ENCODE assay signal across 20 cellular contexts in the genomic region with DNA sequence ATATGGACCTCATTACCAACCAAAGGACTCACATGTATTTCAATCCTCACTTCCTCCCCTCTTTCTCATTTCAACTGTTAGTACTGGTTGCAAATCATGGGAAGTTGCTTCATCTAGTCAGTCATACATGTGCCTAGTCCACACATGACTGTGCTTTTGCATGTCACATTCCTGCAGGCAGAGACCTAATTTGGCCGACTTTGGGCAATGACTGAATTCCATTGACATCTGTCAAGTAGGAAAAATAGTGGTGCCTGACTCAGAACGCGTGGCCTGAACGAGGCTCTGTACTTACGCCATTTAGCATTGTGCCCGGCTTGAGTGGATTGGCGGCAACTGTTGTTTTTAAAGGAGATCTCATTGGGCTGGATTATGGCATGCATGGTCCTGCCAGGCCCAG. TPM values are rescaled to one million over a fixed set of nuclear protein-coding genes. Genes with fewer than 3 reads are reported as not detected.
DNase-seq lines count a peak whose midpoint lies in the region; ATAC-seq and TF ChIP-seq lines count a peak whose summit lies in the region.
"Had no signal": no experiment of that assay in that cellular context is flagged by ENCODE, and none has a peak within 500 bp of the region (broad histone marks: within the 10 kb centered on the region; RNA-seq: fewer than 3 reads in every experiment).

No MANE protein-coding gene starts in this region.

- peaks cover 15% of the 10 kb centered on the region for H3K27me3 Mint-ChIP-seq in activated CD8-positive, alpha-beta T cell treated with anti-CD3 and anti-CD28 coated beads, Interleukin-2, amount 10 ng/mL, durations not matched to agents 7 days and 5 days (ENCODE audit: low read depth)

- no peak overlapping the region for H3K4me3 Mint-ChIP-seq in activated CD8-positive, alpha-beta T cell treated with anti-CD3 and anti-CD28 coated beads, Interleukin-2, amount 10 ng/mL, durations not matched to agents 7 days and 5 days

- H3K27me3 ChIP-seq in brain microvascular endothelial cell (replicated peaks) = no peaks in the 10 kb centered on the region
- H3K27me3 ChIP-seq in sigmoid colon = peaks cover 0 to 14% (median 0%) of the 10 kb centered on the region in 3 donors
- H3K27me3 ChIP-seq in HAP-1 (ENCODE audit: low read depth) = no peaks in the 10 kb centered on the region

- H3K9me3 ChIP-seq in sigmoid colon (no peaks in the 10 kb centered on the region), HAP-1 (no peaks in the 10 kb centered on the region)
- H3K9me3 ChIP-seq: BLaER1 treated with 17β-estradiol and CSF1 and Interleukin-3, amounts not matched to agents 10 nM and 100 nM had no signal

- intact Hi-C loops in sigmoid colon (cut with DNase I) = no loop called here

- H3K4me1 ChIP-seq in sigmoid colon (peaks cover 0 to 13% (median 5%) of the 10 kb centered on the region in 4 donors), HAP-1 (peaks cover 14% of the 10 kb centered on the region)

- H3K36me3 ChIP-seq in brain microvascular endothelial cell (replicated peaks) (no peaks in the 10 kb centered on the region), sigmoid colon (no peaks in the 10 kb centered on the region), HAP-1 (replicated peaks) (peaks cover 7% of the 10 kb centered on the region; the same call in 1 of the 2 replicates)
- H3K36me3 ChIP-seq: BLaER1 treated with 17β-estradiol and CSF1 and Interleukin-3, amounts not matched to agents 10 nM and 100 nM had no signal

- ATAC-seq in activated CD8-positive, alpha-beta T cell treated with anti-CD3 and anti-CD28 coated beads, Interleukin-2, amount 10 ng/mL, durations not matched to agents 7 days and 5 days = no peak
- ATAC-seq: HCT116, K562, Panc1 had no signal

- no peak for TF ChIP-seq EP300 in sigmoid colon (IDR thresholded peaks at IDR 0.05)

- no peaks in the 10 kb centered on the region for H3K9me3 Mint-ChIP-seq in activated CD8-positive, alpha-beta T cell treated with anti-CD3 and anti-CD28 coated beads, Interleukin-2, amount 10 ng/mL, durations not matched to agents 7 days and 5 days (ENCODE audit: insufficient read depth)
- H3K9me3 Mint-ChIP-seq: CD8-positive, alpha-beta memory T cell had no signal

- CTCF ChIA-PET in activated CD8-positive, alpha-beta T cell treated with anti-CD3 and anti-CD28 coated beads, Interleukin-2, amount 10 ng/mL, durations not matched to agents 7 days and 5 days (lab: Charles Lee) = no interaction called here

- H3K36me3 Mint-ChIP-seq in activated CD8-positive, alpha-beta T cell treated with anti-CD3 and anti-CD28 coated beads, Interleukin-2, amount 10 ng/mL, durations not matched to agents 7 days and 5 days (ENCODE audit: low read depth) = no peaks in the 10 kb centered on the region
- H3K36me3 Mint-ChIP-seq: CD8-positive, alpha-beta memory T cell had no signal

- in situ Hi-C loops in brain microvascular endothelial cell (cut with HindIII; ENCODE audit: low pct_ligation_motif_present, low sequenced_read_pairs) (no loop called here), HAP-1 (cut with MboI; ENCODE audit: low sequenced_read_pairs) (no loop called here)

- TF ChIP-seq POLR2A in sigmoid colon (IDR thresholded peaks at IDR 0.05) = no peak

- no peak overlapping the region for H3K4me3 ChIP-seq in brain microvascular endothelial cell (ENCODE audit: low read depth, low read length)
- no peak overlapping the region for H3K4me3 ChIP-seq in sigmoid colon
- no peak overlapping the region for H3K4me3 ChIP-seq in HAP-1
- H3K4me3 ChIP-seq: BLaER1 treated with 17β-estradiol and CSF1 and Interleukin-3, amounts not matched to agents 10 nM and 100 nM; K562 had no signal

- WGBS in sigmoid colon, 2 donors = 92 to 94% methylated on average over 7 of the region's 7 CpGs

- H3K4me1 Mint-ChIP-seq in activated CD8-positive, alpha-beta T cell treated with anti-CD3 and anti-CD28 coated beads, Interleukin-2, amount 10 ng/mL, durations not matched to agents 7 days and 5 days (ENCODE audit: low read depth) = no peaks in the 10 kb centered on the region

- H3K27ac ChIP-seq in brain microvascular endothelial cell (no peak overlapping the region), sigmoid colon (no peak overlapping the region)
- H3K27ac ChIP-seq: BLaER1 treated with 17β-estradiol and CSF1 and Interleukin-3, amounts not matched to agents 10 nM and 100 nM had no signal

- TF ChIP-seq CTCF in brain microvascular endothelial cell (IDR thresholded peaks at IDR 0.05; ENCODE audit: low read depth, low read length, missing control alignments) (no peak), sigmoid colon (IDR thresholded peaks at IDR 0.05) (no peak)

- POLR2A ChIA-PET in activated CD8-positive, alpha-beta T cell treated with anti-CD3 and anti-CD28 coated beads, Interleukin-2, amount 10 ng/mL, durations not matched to agents 7 days and 5 days (lab: Charles Lee) = no interaction called here

- no peak overlapping the region for H3K27ac Mint-ChIP-seq in activated CD8-positive, alpha-beta T cell treated with anti-CD3 and anti-CD28 coated beads, Interleukin-2, amount 10 ng/mL, durations not matched to agents 7 days and 5 days
- H3K27ac Mint-ChIP-seq: CD8-positive, alpha-beta memory T cell had no signal

- DNase-seq in NOMO-1 treated with DMSO at 0.1 percent for 48 hours (lab: John Stamatoyannopoulos, UW; ENCODE audit: unreplicated experiment) = peak; percentile 6
- DNase-seq in NOMO-1 treated with dmso at 0.1 percent for 144 hours (lab: John Stamatoyannopoulos, UW; ENCODE audit: unreplicated experiment) = no peak
- peak; percentile 32 for DNase-seq in brain microvascular endothelial cell
- peak; percentile 27 for DNase-seq in iris pigment epithelial cell (ENCODE audit: low read depth)
- peak; percentile 25 for DNase-seq in sigmoid colon
- DNase-seq in HAP-1 (ENCODE audit: low spot score in 2 of 2) = no peak
- no peak for DNase-seq in HK-2 (ENCODE audit: unreplicated experiment)
- DNase-seq in activated CD8-positive, alpha-beta T cell treated with anti-CD3 and anti-CD28 coated beads, Interleukin-2, amount 10 ng/mL, durations not matched to agents 7 days and 5 days = no peak
- DNase-seq: 8988T; CD8-positive, alpha-beta memory T cell; DMS79 treated with DMSO at 0.1 percent for 48 hours; NCI-H1417; NCI-H1930; NCI-H510A; NCI-H774; SHP77 had no signal

RNA-seq across cellular contexts. Expression of a gene that starts 18.0 kb away (rescaled TPM):
- 10 to 100 TPM in 3 of 4 donors, 1 to 10 TPM in 1; 8.2 to 35.7 (median 25.1) TPM for total RNA-seq in sigmoid colon
- polyA plus RNA-seq in sigmoid colon = 1 to 10 TPM in 2 of 3 donors, under 1 TPM in 1; 0.92 to 7.9 (median 1.8) TPM
- total RNA-seq in activated CD8-positive, alpha-beta T cell treated with anti-CD3 and anti-CD28 coated beads, Interleukin-2, amount 10 ng/mL, durations not matched to agents 7 days and 5 days = under 1 TPM in 1 of 2 experiments, not detected in 1; 0.13 TPM

RNA-seq across cellular contexts. Expression of a gene that starts 23.6 kb away (rescaled TPM):
- total RNA-seq in sigmoid colon = 10 to 100 TPM in 3 of 4 donors, 1 to 10 TPM in 1; 9.2 to 26.6 (median 18.5) TPM
- polyA plus RNA-seq in sigmoid colon = 10 to 100 TPM; 10.4 to 17.7 (median 12.6) TPM
- 10 to 100 TPM; 23.5 to 26.4 TPM for total RNA-seq in activated CD8-positive, alpha-beta T cell treated with anti-CD3 and anti-CD28 coated beads, Interleukin-2, amount 10 ng/mL, durations not matched to agents 7 days and 5 days

Comparison
In these comparisons a context has a peak if more than half of its experiments do, and no peak if none do; other contexts are left out.
1. DNase-seq: peak in NOMO-1 treated with DMSO at 0.1 percent for 48 hours (single experiment), brain microvascular endothelial cell (single experiment), iris pigment epithelial cell (single experiment) and sigmoid colon (single experiment); none in NOMO-1 treated with dmso at 0.1 percent for 144 hours (single experiment), HAP-1 (0 of 2), HK-2 (single experiment) and activated CD8-positive, alpha-beta T cell treated with anti-CD3 and anti-CD28 coated beads, Interleukin-2, amount 10 ng/mL, durations not matched to agents 7 days and 5 days (single experiment).
2. RNA of a gene that starts 18.0 kb away (total RNA-seq): 8.2 to 35.7 TPM in sigmoid colon; 0.13 TPM in activated CD8-positive, alpha-beta T cell treated with anti-CD3 and anti-CD28 coated beads, Interleukin-2, amount 10 ng/mL, durations not matched to agents 7 days and 5 days; every median in the first group is over 4 times any median in the second.